8 cellular contexts compared by ENCODE assay signal in genomic region chr12:92928431-92928961, GRCh38. TPM values are rescaled to one million over a fixed set of nuclear protein-coding genes. Genes with fewer than 3 reads are reported as not detected.
DNase-seq lines count a peak whose midpoint lies in the region; ATAC-seq, FAIRE-seq and TF ChIP-seq lines count a peak whose summit lies in the region.

No MANE protein-coding gene starts in this region.

- H3K4me3 Mint-ChIP-seq in T-cell (peak overlapping the region; percentile 83 to 88 (median 88)), astrocyte (ENCODE audit: unreplicated experiment) (peak overlapping the region; percentile 82)

- WGBS in spleen, 5 donors = 0 to 1% (median 0%) methylated on average over 16 to 49 of the region's 49 CpGs

- H3K9me3 ChIP-seq in astrocyte (ENCODE audit: insufficient read depth, low read depth, low read length) (no peaks in the 10 kb centered on the region), spleen (no peaks in the 10 kb centered on the region)

- H3K36me3 ChIP-seq in astrocyte (ENCODE audit: insufficient read depth, low read length) (no peaks in the 10 kb centered on the region), spleen (no peaks in the 10 kb centered on the region)

- H3K4me1 Mint-ChIP-seq in T-cell = peaks cover 38 to 45% (median 39%) of the 10 kb centered on the region in 3 donors
- peaks cover 15% of the 10 kb centered on the region for H3K4me1 Mint-ChIP-seq in astrocyte (ENCODE audit: low read depth, unreplicated experiment)

- intact Hi-C loops in spleen (cut with DNase I; ENCODE audit: low total_unique reads) = no loop called here

- peak overlapping the region; percentile 93 for H3K9ac ChIP-seq in astrocyte (ENCODE audit: low read length)

- H3K79me2 ChIP-seq in astrocyte (ENCODE audit: insufficient read depth, low read length) = peaks cover 49% of the 10 kb centered on the region

- TF ChIP-seq CTCF in astrocyte (IDR thresholded peaks at IDR 0.05; ENCODE audit: insufficient read depth, low read depth, low read length) (no peak), spleen (IDR thresholded peaks at IDR 0.05 in 8 of 11, conservative IDR thresholded peaks at IDR 0.05 in 3 of 11) (no peak)

- peak overlapping the region; percentile 76 for H3K4me3 ChIP-seq in astrocyte (ENCODE audit: insufficient read depth, low read depth, low read length)
- peak overlapping the region; percentile 54 to 90 (median 68) for H3K4me3 ChIP-seq in spleen

- no peaks in the 10 kb centered on the region for H3K9me3 Mint-ChIP-seq in T-cell
- peaks cover 2% of the 10 kb centered on the region for H3K9me3 Mint-ChIP-seq in astrocyte (ENCODE audit: unreplicated experiment)

- H3K4me2 ChIP-seq in astrocyte (ENCODE audit: low read length) = peak overlapping the region; percentile 84

- DNase-seq in T-cell (peak in 28 of 34 experiments; percentile 2 to 39 (median 16)), astrocyte (ENCODE audit: low read depth) (no peak), iPS-NIHi11 (ENCODE audit: low spot score) (peak; percentile 58), spleen (no peak), NCI-H128 (lab: John Stamatoyannopoulos, UW; ENCODE audit: unreplicated experiment) (no peak)

- H3K27ac ChIP-seq in astrocyte (ENCODE audit: low read depth, low read length) = peak overlapping the region; percentile 90
- H3K27ac ChIP-seq in spleen = peak overlapping the region; percentile 98 to 100 (median 99)

- no peak for TF ChIP-seq POLR2A in spleen (IDR thresholded peaks at IDR 0.05)

- H3K4me1 ChIP-seq in astrocyte (ENCODE audit: insufficient read depth, low read length) = peaks cover 12% of the 10 kb centered on the region
- peaks cover 9 to 62% (median 35%) of the 10 kb centered on the region in 6 donors for H3K4me1 ChIP-seq in spleen

- FAIRE-seq in astrocyte (lab: Jason Lieb, UNC) = no peak

- peaks cover 29% of the 10 kb centered on the region for H4K20me1 ChIP-seq in astrocyte (ENCODE audit: insufficient read depth, low read length)

- H3K27me3 Mint-ChIP-seq in T-cell (no peaks in the 10 kb centered on the region), astrocyte (ENCODE audit: low read depth, unreplicated experiment) (no peaks in the 10 kb centered on the region)

- ATAC-seq in GM18870 (IDR thresholded peaks at IDR 0.05; ENCODE audit: unreplicated experiment) (peak; percentile 5), HG03045 (IDR thresholded peaks at IDR 0.05; ENCODE audit: unreplicated experiment) (peak; percentile 24), T-cell (replicated peaks in 1 of 4) (peak in 2 of 4 experiments; percentile 4 to 6), GM21786 (IDR thresholded peaks at IDR 0.05; ENCODE audit: unreplicated experiment) (no peak)

- CTCF ChIA-PET in T-cell (lab: Charles Lee) = interaction anchor here (0.5 to 4.4 kb wide), 8 partner anchors 8 to 1613 kb away, joined by 3 to 12 read pairs (median 4); partner anchors contain the start of gene UBE2N (in 1 of the 2)

- H2AFZ ChIP-seq in astrocyte (ENCODE audit: low read depth, low read length) = peak overlapping the region; percentile 50

- POLR2A ChIA-PET in T-cell (lab: Charles Lee) = interaction anchor here (0.6 to 0.8 kb wide), 5 partner anchors 22 to 821 kb away, joined by 4 to 7 read pairs (median 4); no protein-coding TSS in a partner anchor

- H3K27ac Mint-ChIP-seq in T-cell (peak overlapping the region; percentile 89 to 92), astrocyte (ENCODE audit: unreplicated experiment) (peak overlapping the region; percentile 88)

- H3K27me3 ChIP-seq in astrocyte (ENCODE audit: insufficient read depth, low read length) = no peaks in the 10 kb centered on the region
- no peaks in the 10 kb centered on the region for H3K27me3 ChIP-seq in spleen (replicated peaks in 1 of 7)

- peaks cover 7% of the 10 kb centered on the region for H3K36me3 Mint-ChIP-seq in T-cell
- H3K36me3 Mint-ChIP-seq in astrocyte (ENCODE audit: low read depth, unreplicated experiment) = no peaks in the 10 kb centered on the region

RNA-seq across cellular contexts. Expression of gene EEA1, which starts 0.6 kb away (rescaled TPM):
- 10 to 100 TPM; 21.4 to 29.5 (median 23.5) TPM for total RNA-seq in T-cell
- total RNA-seq in astrocyte = 27.5 and 36.5 TPM in 2 replicates
- total RNA-seq in spleen = 10 to 100 TPM; 14.7 to 31.2 (median 25.5) TPM
- polyA plus RNA-seq in spleen = 1 to 10 TPM; 2.3 to 3.6 (median 2.5) TPM

Comparison
In these comparisons a context has a peak if more than half of its experiments do, and no peak if none do; other contexts are left out.
1. DNase-seq: peak in T-cell (28 of 34) and iPS-NIHi11 (single experiment); none in astrocyte (single experiment), spleen (single experiment) and NCI-H128 (single experiment).